ENCODE assay signal across 8 cellular contexts in genomic region chr1:236394905-236395779, GRCh38. TPM values are rescaled to one million over a fixed set of nuclear protein-coding genes. Genes with fewer than 3 reads are reported as not detected.
A peak's percentile ranks its signal among the peaks of the same experiment; 100 is the strongest.
DNase-seq lines count a peak whose midpoint lies in the region; ATAC-seq and TF ChIP-seq lines count a peak whose summit lies in the region.

No MANE protein-coding gene starts in this region.

- no peaks in the 10 kb centered on the region for H3F3A ChIP-seq in DOHH2 (ENCODE audit: control insufficient read depth, insufficient read depth)

- peak overlapping the region; percentile 73 for H3K4me3 Mint-ChIP-seq in endodermal cell

- H3K4me1 Mint-ChIP-seq in endodermal cell, result peaks cover 19% of the 10 kb centered on the region

- DNase-seq in activated CD4-positive, alpha-beta T cell treated with anti-CD3 and anti-CD28 coated beads, Interleukin-2, amount 50 U/mL, for 4 hours, result peak; percentile 25 to 32
- DNase-seq in endodermal cell (peak; percentile 88), thoracic aorta (ENCODE audit: low spot score) (no peak), Karpas-422 (no peak)

- H3K9ac ChIP-seq in endodermal cell (ENCODE audit: extremely low read depth, low read length, poor library complexity, severe bottlenecking) (peak overlapping the region; percentile 59), muscle layer of colon (ENCODE audit: low read length) (no peak overlapping the region), Karpas-422 (ENCODE audit: low read length) (no peak overlapping the region)

- H3K4me3 ChIP-seq in DOHH2 (ENCODE audit: low read length), result no peak overlapping the region
- H3K4me3 ChIP-seq in endodermal cell (ENCODE audit: low read length), result peak overlapping the region; percentile 90
- peak overlapping the region; percentile 54 to 58 for H3K4me3 ChIP-seq in muscle layer of colon (ENCODE audit: low read depth in 1 of 2, low read length in 2 of 2)
- peak overlapping the region; percentile 85 for H3K4me3 ChIP-seq in thoracic aorta
- no peak overlapping the region for H3K4me3 ChIP-seq in Karpas-422 (ENCODE audit: low read length)

- no peaks in the 10 kb centered on the region for H3K36me3 Mint-ChIP-seq in endodermal cell (ENCODE audit: low read depth)

- no peak for TF ChIP-seq RAD21 in Ishikawa (IDR thresholded peaks at IDR 0.05; ENCODE audit: low read depth)

- H3K4me1 ChIP-seq in DOHH2 (ENCODE audit: control insufficient read depth, low read length) (no peaks in the 10 kb centered on the region), endodermal cell (ENCODE audit: control insufficient read depth, insufficient read depth, low read length) (peaks cover 5% of the 10 kb centered on the region), muscle layer of colon (ENCODE audit: insufficient read depth, low read length) (peaks cover 5% of the 10 kb centered on the region), thoracic aorta (ENCODE audit: control insufficient read depth in 1 of 2, low read depth in 2 of 2) (peaks cover 2 to 15% of the 10 kb centered on the region in 2 donors), Karpas-422 (ENCODE audit: low read length) (no peaks in the 10 kb centered on the region)

- peak; percentile 81 for ATAC-seq in GM21390 (IDR thresholded peaks at IDR 0.05; ENCODE audit: unreplicated experiment)
- no peak for ATAC-seq in thoracic aorta (ENCODE audit: insufficient number of reproducible peaks, low FRiP score, low read depth)

- no peak for TF ChIP-seq EP300 in Ishikawa (IDR thresholded peaks at IDR 0.05; ENCODE audit: borderline replicate concordance)

- H2AFZ ChIP-seq in Karpas-422 (ENCODE audit: low read length), result no peak overlapping the region

- H3K27me3 ChIP-seq in DOHH2 (ENCODE audit: control insufficient read depth, low read length) (peaks cover 32% of the 10 kb centered on the region), endodermal cell (ENCODE audit: control insufficient read depth, insufficient read depth, low read length, poor library complexity, severe bottlenecking) (peaks cover 26% of the 10 kb centered on the region), muscle layer of colon (ENCODE audit: control insufficient read depth in 1 of 2, insufficient read depth in 2 of 2, low read length in 2 of 2) (peaks cover 0 to 26% of the 10 kb centered on the region in 2 donors), thoracic aorta (replicated peaks; ENCODE audit: insufficient read depth) (no peaks in the 10 kb centered on the region), Karpas-422 (ENCODE audit: low read length) (no peaks in the 10 kb centered on the region)

- H3K27me3 Mint-ChIP-seq in endodermal cell (ENCODE audit: insufficient read depth), result peaks cover 44% of the 10 kb centered on the region

- H3K27ac ChIP-seq in DOHH2 (ENCODE audit: low read depth, low read length) (no peak overlapping the region), endodermal cell (ENCODE audit: low read depth, low read length) (no peak overlapping the region), muscle layer of colon (ENCODE audit: low read depth, low read length) (no peak overlapping the region), thoracic aorta (no peak overlapping the region), Karpas-422 (ENCODE audit: low read length) (no peak overlapping the region)

- 1 to 9% methylated on average over 6 to 82 of the region's 82 CpGs for WGBS in endodermal cell (ENCODE audit: insufficient coverage in 1 of 2, insufficient read length in 1 of 2), 2 experiments

- H3K9me3 ChIP-seq in DOHH2 (ENCODE audit: control insufficient read depth, insufficient read depth, low read length) (no peaks in the 10 kb centered on the region), endodermal cell (ENCODE audit: control insufficient read depth, low read length) (no peaks in the 10 kb centered on the region), muscle layer of colon (ENCODE audit: low read length) (no peaks in the 10 kb centered on the region), thoracic aorta (no peaks in the 10 kb centered on the region), Karpas-422 (ENCODE audit: low read length) (no peaks in the 10 kb centered on the region)

- H3K79me2 ChIP-seq in DOHH2 (ENCODE audit: control insufficient read depth, low read length) (no peaks in the 10 kb centered on the region), Karpas-422 (ENCODE audit: low read length) (no peaks in the 10 kb centered on the region)

- TF ChIP-seq CTCF in DOHH2 (IDR thresholded peaks at IDR 0.05; ENCODE audit: low read depth, low read length, poor library complexity, severe bottlenecking), result no peak
- peak; percentile 13 for TF ChIP-seq CTCF in endodermal cell (conservative IDR thresholded peaks at IDR 0.05)
- no peak for TF ChIP-seq CTCF in thoracic aorta (IDR thresholded peaks at IDR 0.05)

- peak overlapping the region; percentile 16; the same call in 1 of the 2 replicates for H3K4me2 ChIP-seq in DOHH2 (ENCODE audit: low read length)
- no peak overlapping the region for H3K4me2 ChIP-seq in Karpas-422 (ENCODE audit: low read depth, low read length, poor library complexity, severe bottlenecking)

- H3K9me3 Mint-ChIP-seq in endodermal cell, result no peaks in the 10 kb centered on the region

- no peak overlapping the region for H3K27ac Mint-ChIP-seq in endodermal cell

- no peaks in the 10 kb centered on the region for H4K20me1 ChIP-seq in DOHH2 (ENCODE audit: control insufficient read depth, insufficient read depth, low read depth, low read length)
- no peaks in the 10 kb centered on the region for H4K20me1 ChIP-seq in Karpas-422 (ENCODE audit: insufficient read depth, low read depth, low read length)

- H3K9me2 ChIP-seq in DOHH2 (replicated peaks; ENCODE audit: control insufficient read depth, low read length) (no peaks in the 10 kb centered on the region), Karpas-422 (replicated peaks; ENCODE audit: insufficient read depth, low read length) (no peaks in the 10 kb centered on the region)

- H3K36me3 ChIP-seq in DOHH2 (ENCODE audit: control insufficient read depth, low read length) (no peaks in the 10 kb centered on the region), endodermal cell (ENCODE audit: control insufficient read depth, insufficient read depth, low read length) (no peaks in the 10 kb centered on the region), muscle layer of colon (ENCODE audit: insufficient read depth, low read length) (no peaks in the 10 kb centered on the region), thoracic aorta (no peaks in the 10 kb centered on the region), Karpas-422 (ENCODE audit: insufficient read depth, low read length) (no peaks in the 10 kb centered on the region)

TF ChIP-seq in Ishikawa, 13 proteins besides CTCF, POLR2A, EP300 and RAD21:
- TF ChIP-seq ZBTB7A (IDR thresholded peaks at IDR 0.05; ENCODE audit: low read depth) (peak; percentile 5; the same call in 1 of the 2 replicates), TAF1 (IDR thresholded peaks at IDR 0.05; ENCODE audit: low read depth) (no peak), TEAD4 (IDR thresholded peaks at IDR 0.05) (no peak)

RNA-seq across cellular contexts. Expression of gene EDARADD, which starts 1.1 kb away (rescaled TPM):
- total RNA-seq in endodermal cell (1 to 10 TPM; 5.0 to 5.5 TPM), thoracic aorta (1 to 10 TPM in 1 of 2 donors, not detected in 1; 2.8 TPM)
- 1.9 TPM for polyA plus RNA-seq in endodermal cell (2013, experiment 1 of 2)
- polyA plus RNA-seq in endodermal cell (2013, experiment 2 of 2), result 2.3 TPM
- not detected in 2 replicates for total RNA-seq in Karpas-422 (2014; rRNA removed; shearing (Covaris generic); ENCODE audit: low replicate concordance)

Comparison
In these comparisons a context has a peak if more than half of its experiments do, and no peak if none do; other contexts are left out.
1. H3K4me3 ChIP-seq: peak in endodermal cell (single experiment), muscle layer of colon (2 of 2) and thoracic aorta (single experiment); none in DOHH2 (single experiment) and Karpas-422 (single experiment).
2. DNase-seq: peak in activated CD4-positive, alpha-beta T cell treated with anti-CD3 and anti-CD28 coated beads, Interleukin-2, amount 50 U/mL, for 4 hours (2 of 2) and endodermal cell (single experiment); none in thoracic aorta (single experiment) and Karpas-422 (single experiment).